In genomic region chrX:106009145-106009544, GRCh38 we compare ENCODE assay signal across 1 cellular context.
TF ChIP-seq lines count a peak whose summit lies in the region.

No MANE protein-coding gene starts in this region.

TF ChIP-seq in HepG2, 621 proteins besides CTCF, POLR2A, EP300 and RAD21 (continued from another document):
- TF ChIP-seq ARID5B (CRISPR knock-in tag; IDR thresholded peaks at IDR 0.05) (peak; percentile 42; the same call in 1 of the 2 replicates), HNRNPH1 (optimal IDR thresholded peaks at IDR 0.05; ENCODE audit: low read depth, low read length) (no peak), SYNCRIP (IDR thresholded peaks at IDR 0.05; ENCODE audit: insufficient read depth, low read depth, low read length) (no peak), SMAD9 (CRISPR knock-in tag; IDR thresholded peaks at IDR 0.05) (no peak), ZBTB33 (CRISPR knock-in tag; IDR thresholded peaks at IDR 0.05) (no peak)
